In the genomic region with DNA sequence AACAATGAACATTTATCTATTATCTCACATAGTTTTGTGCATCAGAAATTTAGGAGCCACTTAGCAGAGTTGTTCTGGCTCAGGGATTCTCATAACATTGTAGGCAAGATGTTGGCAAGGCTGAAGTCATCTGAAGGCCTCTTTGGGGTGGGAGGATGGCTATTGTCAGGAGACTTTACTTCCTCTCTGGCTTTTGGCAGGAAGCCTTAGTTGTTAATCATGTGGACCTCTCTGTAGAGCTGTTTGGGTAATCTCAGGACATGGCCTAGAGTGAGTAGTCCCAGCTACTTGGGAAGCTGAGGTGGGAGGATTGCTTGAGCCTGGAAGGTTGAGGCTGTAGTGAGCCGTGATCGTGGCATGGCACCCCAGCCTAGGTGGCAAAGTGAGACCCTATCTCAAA, we compare ENCODE assay signal across 12 cellular contexts. TPM values are rescaled to one million over a fixed set of nuclear protein-coding genes. Genes with fewer than 3 reads are reported as not detected.
DNase-seq lines count a peak whose midpoint lies in the region; ATAC-seq and TF ChIP-seq lines count a peak whose summit lies in the region.
"Had no signal": no experiment of that assay in that cellular context is flagged by ENCODE, and none has a peak within 500 bp of the region (broad histone marks: within the 10 kb centered on the region; RNA-seq: fewer than 3 reads in every experiment).

No MANE protein-coding gene starts in this region.

- DNase-seq in MCF 10A (ENCODE audit: unreplicated experiment) (peak; percentile 61), breast epithelium (ENCODE audit: low spot score in 2 of 2) (no peak), UCSD-AML1 (lab: John Stamatoyannopoulos, UW; ENCODE audit: unreplicated experiment) (peak; percentile 32), heart left ventricle (peak in 3 of 5 donors; percentile 36 to 64 (median 56)), upper lobe of right lung (no peak), BE2C (no peak)
- DNase-seq: activated gamma-delta T cell; stimulated activated naive CD4-positive, alpha-beta T cell had no signal

- CTCF ChIA-PET in MCF 10A (lab: Yijun Ruan, JAX) = interaction anchor here (0.5 to 1.9 kb wide), 5 partner anchors 12 to 102 kb away, joined by 3 to 6 read pairs (median 5); no protein-coding TSS in a partner anchor

- H3K27me3 ChIP-seq in breast epithelium = no peaks in the 10 kb centered on the region
- no peaks in the 10 kb centered on the region for H3K27me3 ChIP-seq in heart left ventricle
- H3K27me3 ChIP-seq in upper lobe of right lung = no peaks in the 10 kb centered on the region
- no peaks in the 10 kb centered on the region for H3K27me3 ChIP-seq in BE2C

- intact Hi-C loops in MCF 10A (cut with micrococcal nuclease) (no loop called here), breast epithelium (cut with DNase I; ENCODE audit: low total_unique reads) (no loop called here), heart left ventricle (cut with DNase I) (loop anchor here in 3 of 10 donors (5.0 to 10.0 kb wide), 3 partner anchors 37 to 102 kb away; no protein-coding TSS in a partner anchor), upper lobe of right lung (cut with DNase I) (no loop called here)

- H3K4me3 Mint-ChIP-seq in MCF 10A (ENCODE audit: unreplicated experiment) = no peak overlapping the region

- TF ChIP-seq CTCF in MCF 10A (IDR thresholded peaks at IDR 0.05; ENCODE audit: unreplicated experiment) = no peak
- TF ChIP-seq CTCF in breast epithelium (IDR thresholded peaks at IDR 0.05) = no peak
- TF ChIP-seq CTCF in heart left ventricle (IDR thresholded peaks at IDR 0.05) = no peak
- TF ChIP-seq CTCF in upper lobe of right lung (IDR thresholded peaks at IDR 0.05) = no peak
- no peak for TF ChIP-seq CTCF in BE2C (IDR thresholded peaks at IDR 0.05; ENCODE audit: low read depth, low read length)

- ATAC-seq in heart left ventricle = peak; percentile 50 to 97 (median 94)
- ATAC-seq in upper lobe of right lung = peak; percentile 98
- ATAC-seq in HG03139 (IDR thresholded peaks at IDR 0.05; ENCODE audit: unreplicated experiment) = no peak
- ATAC-seq in HG02852 (IDR thresholded peaks at IDR 0.05; ENCODE audit: unreplicated experiment) = no peak

- peak overlapping the region; percentile 57 for H3K27ac Mint-ChIP-seq in MCF 10A (ENCODE audit: low read depth, unreplicated experiment)

- TF ChIP-seq POLR2A in breast epithelium (IDR thresholded peaks at IDR 0.05) (no peak), heart left ventricle (IDR thresholded peaks at IDR 0.05) (no peak)

- 23 to 54% (median 30%) methylated on average over 2 of the region's 2 CpGs for WGBS in heart left ventricle, 4 donors

- H3K9me3 Mint-ChIP-seq in MCF 10A (ENCODE audit: unreplicated experiment) = no peaks in the 10 kb centered on the region

- POLR2A ChIA-PET in MCF 10A (lab: Yijun Ruan, JAX) = interaction anchor here (0.6 to 2.0 kb wide), 3 partner anchors 40 to 102 kb away, joined by 3 to 11 read pairs (median 4); a partner anchor contains a TSS

- no peaks in the 10 kb centered on the region for H3K36me3 ChIP-seq in breast epithelium
- no peaks in the 10 kb centered on the region for H3K36me3 ChIP-seq in heart left ventricle
- H3K36me3 ChIP-seq in upper lobe of right lung = no peaks in the 10 kb centered on the region
- no peaks in the 10 kb centered on the region for H3K36me3 ChIP-seq in BE2C

- H3K27ac ChIP-seq in breast epithelium = no peak overlapping the region
- H3K27ac ChIP-seq in heart left ventricle = peak overlapping the region in 8 of 12 donors; percentile 9 to 80 (median 45)
- peak overlapping the region; percentile 61 for H3K27ac ChIP-seq in upper lobe of right lung
- H3K27ac ChIP-seq: A549 had no signal

- H3K27me3 Mint-ChIP-seq in MCF 10A (ENCODE audit: insufficient read depth, unreplicated experiment) = no peaks in the 10 kb centered on the region

- H3K36me3 Mint-ChIP-seq in MCF 10A (ENCODE audit: insufficient read depth, unreplicated experiment) = no peaks in the 10 kb centered on the region

- H3K4me1 ChIP-seq in breast epithelium (no peaks in the 10 kb centered on the region), heart left ventricle (peaks cover 3 to 50% (median 31%) of the 10 kb centered on the region in 12 donors), upper lobe of right lung (peaks cover 21% of the 10 kb centered on the region), BE2C (no peaks in the 10 kb centered on the region)

- H3K9me3 ChIP-seq in breast epithelium (no peaks in the 10 kb centered on the region), heart left ventricle (no peaks in the 10 kb centered on the region), upper lobe of right lung (no peaks in the 10 kb centered on the region), BE2C (no peaks in the 10 kb centered on the region)
- H3K9me3 ChIP-seq: A549 had no signal

- BruUV-seq in MCF 10A (replicated peaks; lab: Mats Ljungman, UMichigan) = no TSS peak

- H3K4me3 ChIP-seq in breast epithelium = no peak overlapping the region
- no peak overlapping the region for H3K4me3 ChIP-seq in heart left ventricle
- no peak overlapping the region for H3K4me3 ChIP-seq in upper lobe of right lung
- H3K4me3 ChIP-seq in BE2C (ENCODE audit: low read depth, low read length) = no peak overlapping the region
- H3K4me3 ChIP-seq: A549 had no signal

- H3K4me1 Mint-ChIP-seq in MCF 10A (ENCODE audit: insufficient read depth, unreplicated experiment) = peaks cover 34% of the 10 kb centered on the region

RNA-seq across cellular contexts. Expression of a gene that starts 40.2 kb away (rescaled TPM):
- total RNA-seq in MCF 10A (2022) = 56.9 and 62.4 TPM in 2 replicates
- total RNA-seq in breast epithelium = 10 to 100 TPM; 28.5 to 41.0 (median 40.5) TPM
- 100 to 1,000 TPM in 1 of 9 donors, 10 to 100 TPM in 8; 22.3 to 112 (median 44.1) TPM for total RNA-seq in heart left ventricle
- 1 to 10 TPM; 6.2 to 9.6 TPM for polyA plus RNA-seq in heart left ventricle
- total RNA-seq in upper lobe of right lung = 39.4 TPM
- 2.5 TPM for polyA plus RNA-seq in BE2C (2012; ENCODE audit: insufficient read depth, insufficient read length, low read depth)
- total RNA-seq: T-helper 1 cell treated with Interleukin-12 subunit alpha and Interleukin-12 subunit beta and Interleukin-4 antibody, amounts not matched to agents 30 ng/mL and 1 ng/mL, for 36 hours had no signal

Comparison
In these comparisons a context has a peak if more than half of its experiments do, and no peak if none do; other contexts are left out.
1. DNase-seq: peak in MCF 10A (single experiment), UCSD-AML1 (single experiment) and heart left ventricle (3 of 5); none in breast epithelium (0 of 2), upper lobe of right lung (single experiment) and BE2C (single experiment).
2. H3K27ac ChIP-seq: peak in heart left ventricle (8 of 12) and upper lobe of right lung (single experiment); none in breast epithelium (0 of 2).
3. ATAC-seq: peak in heart left ventricle (4 of 4) and upper lobe of right lung (single experiment); none in HG03139 (single experiment) and HG02852 (single experiment).